1 cellular context compared by ENCODE assay signal in the genomic region with DNA sequence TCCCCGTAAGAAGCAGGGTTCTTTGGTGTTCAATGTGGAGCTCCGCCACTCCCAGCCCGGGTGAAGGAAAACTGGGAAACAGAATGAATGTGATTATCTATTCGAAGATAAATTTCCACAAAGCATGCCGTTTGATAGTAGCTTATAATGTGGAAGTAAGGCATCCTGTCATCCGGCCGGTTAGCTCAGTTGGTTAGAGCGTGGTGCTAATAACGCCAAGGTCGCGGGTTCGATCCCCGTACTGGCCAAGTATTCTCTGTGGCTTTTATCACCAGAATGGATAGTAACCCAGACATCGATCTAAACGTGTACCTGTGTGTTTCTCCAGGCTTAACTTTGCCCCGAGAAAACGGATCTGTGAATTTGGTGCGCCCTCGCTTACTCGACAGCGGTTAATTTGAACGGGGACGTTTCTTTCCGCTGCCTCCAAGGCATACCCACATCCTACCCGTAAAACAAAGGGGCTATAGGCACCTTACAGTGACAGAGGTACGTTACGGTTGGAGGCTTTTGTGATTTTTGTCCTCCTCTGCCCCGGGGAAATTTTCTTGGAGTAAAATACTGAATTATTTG.
TF ChIP-seq lines count a peak whose summit lies in the region.

No MANE protein-coding gene starts in this region.

TF ChIP-seq in K562, 482 proteins besides CTCF, POLR2A, EP300 and RAD21 (continued from another document and continues in another):
- 0 out of 2 replicates have a peak, but pooled peaks have one; percentile 34 for TF ChIP-seq MTA2 (IDR thresholded peaks at IDR 0.05; ENCODE audit: low read depth)
- peak; percentile 6 to 91; a peak in 3 of 4 replicates for TF ChIP-seq RCOR1 (IDR thresholded peaks at IDR 0.05; ENCODE audit: borderline replicate concordance in 1 of 2, low read depth in 2 of 2, low read length in 2 of 2)
- peak; percentile 46; the same call in 1 of the 2 replicates for TF ChIP-seq CHD2 (IDR thresholded peaks at IDR 0.05; ENCODE audit: low read depth, low read length)
- no peak for TF ChIP-seq YY1 (IDR thresholded peaks at IDR 0.05; ENCODE audit: borderline replicate concordance in 1 of 3, control insufficient read depth in 1 of 3, extremely low read depth in 1 of 3, insufficient read depth in 3 of 3, insufficient read length in 1 of 3, insufficient replicate concordance in 2 of 3, low read depth in 1 of 3, low read length in 2 of 3)
- TF ChIP-seq, protein P1, sequence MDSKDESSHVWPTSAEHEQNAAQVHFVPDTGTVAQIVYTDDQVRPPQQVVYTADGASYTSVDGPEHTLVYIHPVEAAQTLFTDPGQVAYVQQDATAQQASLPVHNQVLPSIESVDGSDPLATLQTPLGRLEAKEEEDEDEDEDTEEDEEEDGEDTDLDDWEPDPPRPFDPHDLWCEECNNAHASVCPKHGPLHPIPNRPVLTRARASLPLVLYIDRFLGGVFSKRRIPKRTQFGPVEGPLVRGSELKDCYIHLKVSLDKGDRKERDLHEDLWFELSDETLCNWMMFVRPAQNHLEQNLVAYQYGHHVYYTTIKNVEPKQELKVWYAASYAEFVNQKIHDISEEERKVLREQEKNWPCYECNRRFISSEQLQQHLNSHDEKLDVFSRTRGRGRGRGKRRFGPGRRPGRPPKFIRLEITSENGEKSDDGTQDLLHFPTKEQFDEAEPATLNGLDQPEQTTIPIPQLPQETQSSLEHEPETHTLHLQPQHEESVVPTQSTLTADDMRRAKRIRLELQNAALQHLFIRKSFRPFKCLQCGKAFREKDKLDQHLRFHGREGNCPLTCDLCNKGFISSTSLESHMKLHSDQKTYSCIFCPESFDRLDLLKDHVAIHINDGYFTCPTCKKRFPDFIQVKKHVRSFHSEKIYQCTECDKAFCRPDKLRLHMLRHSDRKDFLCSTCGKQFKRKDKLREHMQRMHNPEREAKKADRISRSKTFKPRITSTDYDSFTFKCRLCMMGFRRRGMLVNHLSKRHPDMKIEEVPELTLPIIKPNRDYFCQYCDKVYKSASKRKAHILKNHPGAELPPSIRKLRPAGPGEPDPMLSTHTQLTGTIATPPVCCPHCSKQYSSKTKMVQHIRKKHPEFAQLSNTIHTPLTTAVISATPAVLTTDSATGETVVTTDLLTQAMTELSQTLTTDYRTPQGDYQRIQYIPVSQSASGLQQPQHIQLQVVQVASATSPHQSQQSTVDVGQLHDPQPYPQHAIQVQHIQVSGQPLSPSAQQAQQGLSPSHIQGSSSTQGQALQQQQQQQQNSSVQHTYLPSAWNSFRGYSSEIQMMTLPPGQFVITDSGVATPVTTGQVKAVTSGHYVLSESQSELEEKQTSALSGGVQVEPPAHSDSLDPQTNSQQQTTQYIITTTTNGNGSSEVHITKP (IDR thresholded peaks at IDR 0.05; ENCODE audit: partially characterized antibody) = peak; percentile 59
- TF ChIP-seq, protein P2, sequence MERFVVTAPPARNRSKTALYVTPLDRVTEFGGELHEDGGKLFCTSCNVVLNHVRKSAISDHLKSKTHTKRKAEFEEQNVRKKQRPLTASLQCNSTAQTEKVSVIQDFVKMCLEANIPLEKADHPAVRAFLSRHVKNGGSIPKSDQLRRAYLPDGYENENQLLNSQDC (CRISPR knock-in tag; IDR thresholded peaks at IDR 0.05) = no peak
- 0 out of 4 replicates have a peak, but pooled peaks of 1 of the 2 experiments have one; percentile 34 for TF ChIP-seq SRF (CRISPR knock-in tag; IDR thresholded peaks at IDR 0.05)
- TF ChIP-seq ZNF764 (CRISPR knock-in tag; IDR thresholded peaks at IDR 0.05; ENCODE audit: low read depth) = peak; percentile 84; the same call in 1 of the 2 replicates
- TF ChIP-seq, protein P3, sequence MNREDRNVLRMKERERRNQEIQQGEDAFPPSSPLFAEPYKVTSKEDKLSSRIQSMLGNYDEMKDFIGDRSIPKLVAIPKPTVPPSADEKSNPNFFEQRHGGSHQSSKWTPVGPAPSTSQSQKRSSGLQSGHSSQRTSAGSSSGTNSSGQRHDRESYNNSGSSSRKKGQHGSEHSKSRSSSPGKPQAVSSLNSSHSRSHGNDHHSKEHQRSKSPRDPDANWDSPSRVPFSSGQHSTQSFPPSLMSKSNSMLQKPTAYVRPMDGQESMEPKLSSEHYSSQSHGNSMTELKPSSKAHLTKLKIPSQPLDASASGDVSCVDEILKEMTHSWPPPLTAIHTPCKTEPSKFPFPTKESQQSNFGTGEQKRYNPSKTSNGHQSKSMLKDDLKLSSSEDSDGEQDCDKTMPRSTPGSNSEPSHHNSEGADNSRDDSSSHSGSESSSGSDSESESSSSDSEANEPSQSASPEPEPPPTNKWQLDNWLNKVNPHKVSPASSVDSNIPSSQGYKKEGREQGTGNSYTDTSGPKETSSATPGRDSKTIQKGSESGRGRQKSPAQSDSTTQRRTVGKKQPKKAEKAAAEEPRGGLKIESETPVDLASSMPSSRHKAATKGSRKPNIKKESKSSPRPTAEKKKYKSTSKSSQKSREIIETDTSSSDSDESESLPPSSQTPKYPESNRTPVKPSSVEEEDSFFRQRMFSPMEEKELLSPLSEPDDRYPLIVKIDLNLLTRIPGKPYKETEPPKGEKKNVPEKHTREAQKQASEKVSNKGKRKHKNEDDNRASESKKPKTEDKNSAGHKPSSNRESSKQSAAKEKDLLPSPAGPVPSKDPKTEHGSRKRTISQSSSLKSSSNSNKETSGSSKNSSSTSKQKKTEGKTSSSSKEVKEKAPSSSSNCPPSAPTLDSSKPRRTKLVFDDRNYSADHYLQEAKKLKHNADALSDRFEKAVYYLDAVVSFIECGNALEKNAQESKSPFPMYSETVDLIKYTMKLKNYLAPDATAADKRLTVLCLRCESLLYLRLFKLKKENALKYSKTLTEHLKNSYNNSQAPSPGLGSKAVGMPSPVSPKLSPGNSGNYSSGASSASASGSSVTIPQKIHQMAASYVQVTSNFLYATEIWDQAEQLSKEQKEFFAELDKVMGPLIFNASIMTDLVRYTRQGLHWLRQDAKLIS (CRISPR knock-in tag; IDR thresholded peaks at IDR 0.05) = no peak; the same call in none of the 2 replicates
- peak; percentile 90 for TF ChIP-seq ZKSCAN1 (IDR thresholded peaks at IDR 0.05; ENCODE audit: low read depth, low read length)
- TF ChIP-seq COPS2 (conservative IDR thresholded peaks at IDR 0.05) = no peak
- no peak for TF ChIP-seq SMC3 (conservative IDR thresholded peaks at IDR 0.05; ENCODE audit: insufficient read depth, low read depth, low read length)
- TF ChIP-seq TRIM28 (IDR thresholded peaks at IDR 0.05) = peak; percentile 85
- TF ChIP-seq RBM39 (optimal IDR thresholded peaks at IDR 0.05; ENCODE audit: low read depth, low read length) = peak; percentile 91
- peak; percentile 62 for TF ChIP-seq ZNF274 (IDR thresholded peaks at IDR 0.05; ENCODE audit: borderline replicate concordance, low read depth, low read length)
- TF ChIP-seq, protein P4, sequence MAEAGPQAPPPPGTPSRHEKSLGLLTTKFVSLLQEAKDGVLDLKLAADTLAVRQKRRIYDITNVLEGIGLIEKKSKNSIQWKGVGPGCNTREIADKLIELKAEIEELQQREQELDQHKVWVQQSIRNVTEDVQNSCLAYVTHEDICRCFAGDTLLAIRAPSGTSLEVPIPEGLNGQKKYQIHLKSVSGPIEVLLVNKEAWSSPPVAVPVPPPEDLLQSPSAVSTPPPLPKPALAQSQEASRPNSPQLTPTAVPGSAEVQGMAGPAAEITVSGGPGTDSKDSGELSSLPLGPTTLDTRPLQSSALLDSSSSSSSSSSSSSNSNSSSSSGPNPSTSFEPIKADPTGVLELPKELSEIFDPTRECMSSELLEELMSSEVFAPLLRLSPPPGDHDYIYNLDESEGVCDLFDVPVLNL (CRISPR knock-in tag; IDR thresholded peaks at IDR 0.05; ENCODE audit: low read depth) = peak; percentile 80; the same call in 1 of the 2 replicates
- no peak for TF ChIP-seq HCFC1 (IDR thresholded peaks at IDR 0.05; ENCODE audit: low read depth, low read length)
- TF ChIP-seq NRF1 (conservative IDR thresholded peaks at IDR 0.05 in 1 of 2, IDR thresholded peaks at IDR 0.05 in 1 of 2) = no peak
- peak; percentile 62; the same call in 1 of the 2 replicates for TF ChIP-seq DIDO1 (tag; IDR thresholded peaks at IDR 0.05; ENCODE audit: low read depth)
- TF ChIP-seq ETV1 (tag; conservative IDR thresholded peaks at IDR 0.05; ENCODE audit: low read depth) = peak; percentile 87
- peak in 1 of 2 experiments; percentile 97; a peak in 2 of 4 replicates for TF ChIP-seq TBL1XR1 (IDR thresholded peaks at IDR 0.05; ENCODE audit: low read length in 2 of 2)
- peak; percentile 90 to 94 for TF ChIP-seq ARNT (IDR thresholded peaks at IDR 0.05)
- TF ChIP-seq, protein P5, sequence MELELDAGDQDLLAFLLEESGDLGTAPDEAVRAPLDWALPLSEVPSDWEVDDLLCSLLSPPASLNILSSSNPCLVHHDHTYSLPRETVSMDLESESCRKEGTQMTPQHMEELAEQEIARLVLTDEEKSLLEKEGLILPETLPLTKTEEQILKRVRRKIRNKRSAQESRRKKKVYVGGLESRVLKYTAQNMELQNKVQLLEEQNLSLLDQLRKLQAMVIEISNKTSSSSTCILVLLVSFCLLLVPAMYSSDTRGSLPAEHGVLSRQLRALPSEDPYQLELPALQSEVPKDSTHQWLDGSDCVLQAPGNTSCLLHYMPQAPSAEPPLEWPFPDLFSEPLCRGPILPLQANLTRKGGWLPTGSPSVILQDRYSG (tag; conservative IDR thresholded peaks at IDR 0.05; ENCODE audit: low read depth) = peak; percentile 25; the same call in 1 of the 2 replicates
- TF ChIP-seq, protein P6, sequence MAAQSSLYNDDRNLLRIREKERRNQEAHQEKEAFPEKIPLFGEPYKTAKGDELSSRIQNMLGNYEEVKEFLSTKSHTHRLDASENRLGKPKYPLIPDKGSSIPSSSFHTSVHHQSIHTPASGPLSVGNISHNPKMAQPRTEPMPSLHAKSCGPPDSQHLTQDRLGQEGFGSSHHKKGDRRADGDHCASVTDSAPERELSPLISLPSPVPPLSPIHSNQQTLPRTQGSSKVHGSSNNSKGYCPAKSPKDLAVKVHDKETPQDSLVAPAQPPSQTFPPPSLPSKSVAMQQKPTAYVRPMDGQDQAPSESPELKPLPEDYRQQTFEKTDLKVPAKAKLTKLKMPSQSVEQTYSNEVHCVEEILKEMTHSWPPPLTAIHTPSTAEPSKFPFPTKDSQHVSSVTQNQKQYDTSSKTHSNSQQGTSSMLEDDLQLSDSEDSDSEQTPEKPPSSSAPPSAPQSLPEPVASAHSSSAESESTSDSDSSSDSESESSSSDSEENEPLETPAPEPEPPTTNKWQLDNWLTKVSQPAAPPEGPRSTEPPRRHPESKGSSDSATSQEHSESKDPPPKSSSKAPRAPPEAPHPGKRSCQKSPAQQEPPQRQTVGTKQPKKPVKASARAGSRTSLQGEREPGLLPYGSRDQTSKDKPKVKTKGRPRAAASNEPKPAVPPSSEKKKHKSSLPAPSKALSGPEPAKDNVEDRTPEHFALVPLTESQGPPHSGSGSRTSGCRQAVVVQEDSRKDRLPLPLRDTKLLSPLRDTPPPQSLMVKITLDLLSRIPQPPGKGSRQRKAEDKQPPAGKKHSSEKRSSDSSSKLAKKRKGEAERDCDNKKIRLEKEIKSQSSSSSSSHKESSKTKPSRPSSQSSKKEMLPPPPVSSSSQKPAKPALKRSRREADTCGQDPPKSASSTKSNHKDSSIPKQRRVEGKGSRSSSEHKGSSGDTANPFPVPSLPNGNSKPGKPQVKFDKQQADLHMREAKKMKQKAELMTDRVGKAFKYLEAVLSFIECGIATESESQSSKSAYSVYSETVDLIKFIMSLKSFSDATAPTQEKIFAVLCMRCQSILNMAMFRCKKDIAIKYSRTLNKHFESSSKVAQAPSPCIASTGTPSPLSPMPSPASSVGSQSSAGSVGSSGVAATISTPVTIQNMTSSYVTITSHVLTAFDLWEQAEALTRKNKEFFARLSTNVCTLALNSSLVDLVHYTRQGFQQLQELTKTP (IDR thresholded peaks at IDR 0.05; ENCODE audit: low read depth in 1 of 2, partially characterized antibody in 2 of 2) = peak; percentile 44 to 87
- no peak for TF ChIP-seq SNRNP70 (optimal IDR thresholded peaks at IDR 0.05; ENCODE audit: low read depth, low read length)
- TF ChIP-seq, protein P7, sequence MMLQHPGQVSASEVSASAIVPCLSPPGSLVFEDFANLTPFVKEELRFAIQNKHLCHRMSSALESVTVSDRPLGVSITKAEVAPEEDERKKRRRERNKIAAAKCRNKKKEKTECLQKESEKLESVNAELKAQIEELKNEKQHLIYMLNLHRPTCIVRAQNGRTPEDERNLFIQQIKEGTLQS (IDR thresholded peaks at IDR 0.05) = peak; percentile 67
- TF ChIP-seq, protein P7 (CRISPR knock-in tag; conservative IDR thresholded peaks at IDR 0.05) = no peak
- peak; percentile 90 for TF ChIP-seq ATF7 (IDR thresholded peaks at IDR 0.05)
- TF ChIP-seq ZNF354B (CRISPR knock-in tag; IDR thresholded peaks at IDR 0.05) = no peak
- TF ChIP-seq RB1 (IDR thresholded peaks at IDR 0.05; ENCODE audit: low read depth) = peak; percentile 82
- TF ChIP-seq ZNF584 (CRISPR knock-in tag; IDR thresholded peaks at IDR 0.05; ENCODE audit: low read depth) = peak; percentile 47; the same call in 1 of the 2 replicates
- TF ChIP-seq GABPA (tag; conservative IDR thresholded peaks at IDR 0.05; ENCODE audit: low read depth) = peak; percentile 27; the same call in 1 of the 2 replicates
- no peak for TF ChIP-seq ZNF133 (CRISPR knock-in tag; IDR thresholded peaks at IDR 0.05)
- peak; percentile 76; the same call in 1 of the 2 replicates for TF ChIP-seq ZC3H11A (IDR thresholded peaks at IDR 0.05; ENCODE audit: low read depth, low read length)
- TF ChIP-seq ZNF3 (CRISPR knock-in tag; IDR thresholded peaks at IDR 0.05) = peak; percentile 51; the same call in 1 of the 2 replicates
- TF ChIP-seq, protein P8, sequence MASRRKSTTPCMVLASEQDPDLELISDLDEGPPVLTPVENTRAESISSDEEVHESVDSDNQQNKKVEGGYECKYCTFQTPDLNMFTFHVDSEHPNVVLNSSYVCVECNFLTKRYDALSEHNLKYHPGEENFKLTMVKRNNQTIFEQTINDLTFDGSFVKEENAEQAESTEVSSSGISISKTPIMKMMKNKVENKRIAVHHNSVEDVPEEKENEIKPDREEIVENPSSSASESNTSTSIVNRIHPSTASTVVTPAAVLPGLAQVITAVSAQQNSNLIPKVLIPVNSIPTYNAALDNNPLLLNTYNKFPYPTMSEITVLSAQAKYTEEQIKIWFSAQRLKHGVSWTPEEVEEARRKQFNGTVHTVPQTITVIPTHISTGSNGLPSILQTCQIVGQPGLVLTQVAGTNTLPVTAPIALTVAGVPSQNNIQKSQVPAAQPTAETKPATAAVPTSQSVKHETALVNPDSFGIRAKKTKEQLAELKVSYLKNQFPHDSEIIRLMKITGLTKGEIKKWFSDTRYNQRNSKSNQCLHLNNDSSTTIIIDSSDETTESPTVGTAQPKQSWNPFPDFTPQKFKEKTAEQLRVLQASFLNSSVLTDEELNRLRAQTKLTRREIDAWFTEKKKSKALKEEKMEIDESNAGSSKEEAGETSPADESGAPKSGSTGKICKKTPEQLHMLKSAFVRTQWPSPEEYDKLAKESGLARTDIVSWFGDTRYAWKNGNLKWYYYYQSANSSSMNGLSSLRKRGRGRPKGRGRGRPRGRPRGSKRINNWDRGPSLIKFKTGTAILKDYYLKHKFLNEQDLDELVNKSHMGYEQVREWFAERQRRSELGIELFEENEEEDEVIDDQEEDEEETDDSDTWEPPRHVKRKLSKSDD (conservative IDR thresholded peaks at IDR 0.05; ENCODE audit: low read length) = peak; percentile 75
- TF ChIP-seq MAFK (IDR thresholded peaks at IDR 0.05; ENCODE audit: low read length) = peak; percentile 20; the same call in 1 of the 2 replicates
- TF ChIP-seq IFI16 (CRISPR knock-in tag; IDR thresholded peaks at IDR 0.05) = 0 out of 2 replicates have a peak, but pooled peaks have one; percentile 18
- no peak for TF ChIP-seq ZKSCAN3 (CRISPR knock-in tag; IDR thresholded peaks at IDR 0.05)
